Comparison of ENCODE assay signal across 9 cellular contexts in the genomic region with DNA sequence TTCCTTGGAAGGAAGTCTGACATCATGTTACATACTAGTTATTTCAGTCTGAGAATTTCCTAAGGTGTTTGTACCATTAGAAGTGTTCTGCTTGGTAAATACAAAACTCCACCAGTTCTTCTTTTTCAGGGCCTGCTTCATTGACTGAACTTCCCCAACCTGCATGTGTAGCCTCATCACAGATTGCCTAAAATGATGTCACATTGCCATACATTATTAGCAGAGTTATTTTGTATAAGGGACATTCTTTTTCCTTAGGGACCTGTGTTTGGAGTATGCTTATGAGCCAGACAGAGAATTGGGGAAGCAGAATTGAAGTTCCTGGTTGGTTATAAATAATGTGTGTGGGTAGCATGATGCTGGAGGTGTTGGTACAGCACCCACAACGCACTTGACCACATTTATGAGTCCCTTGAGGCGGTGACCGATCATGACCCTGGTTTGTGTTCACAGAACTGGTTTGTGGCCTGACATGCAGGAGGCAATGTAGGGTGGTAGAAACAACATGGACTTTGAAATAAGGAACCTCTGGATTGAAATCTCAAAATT. TPM values are rescaled to one million over a fixed set of nuclear protein-coding genes. Genes with fewer than 3 reads are reported as not detected.
DNase-seq lines count a peak whose midpoint lies in the region; ATAC-seq and TF ChIP-seq lines count a peak whose summit lies in the region.
"Had no signal": no experiment of that assay in that cellular context is flagged by ENCODE, and none has a peak within 500 bp of the region (broad histone marks: within the 10 kb centered on the region; RNA-seq: fewer than 3 reads in every experiment).

No MANE protein-coding gene starts in this region.

- intact Hi-C loops in natural killer cell (cut with micrococcal nuclease) = no loop called here

- H3K27ac Mint-ChIP-seq in natural killer cell (peak overlapping the region; percentile 33 to 47), glutamatergic neuron (ENCODE audit: unreplicated experiment) (no peak overlapping the region)

- no peak overlapping the region for H3K9ac ChIP-seq in Karpas-422 (ENCODE audit: low read length)

- H3K79me2 ChIP-seq in Karpas-422 (ENCODE audit: low read length) = no peaks in the 10 kb centered on the region

- no peaks in the 10 kb centered on the region for H3K36me3 ChIP-seq in Karpas-422 (ENCODE audit: insufficient read depth, low read length)

- H2AFZ ChIP-seq in Karpas-422 (ENCODE audit: low read length) = no peak overlapping the region

- H3K27me3 Mint-ChIP-seq in natural killer cell (ENCODE audit: low read depth in 2 of 2) (peaks cover 18 to 29% of the 10 kb centered on the region in 2 donors), glutamatergic neuron (ENCODE audit: unreplicated experiment) (peaks cover 1% of the 10 kb centered on the region)

- H3K4me3 Mint-ChIP-seq in natural killer cell (no peak overlapping the region), glutamatergic neuron (ENCODE audit: unreplicated experiment) (no peak overlapping the region)

- no peak overlapping the region for H3K27ac ChIP-seq in Karpas-422 (ENCODE audit: low read length)

- no peaks in the 10 kb centered on the region for H3K9me2 ChIP-seq in Karpas-422 (replicated peaks; ENCODE audit: insufficient read depth, low read length)

- H3K4me1 ChIP-seq in Karpas-422 (ENCODE audit: low read length) = 0 out of 2 replicates have a peak, but pooled peaks cover 2% of the 10 kb centered on the region

- H3K36me3 Mint-ChIP-seq in natural killer cell (no peaks in the 10 kb centered on the region), glutamatergic neuron (ENCODE audit: unreplicated experiment) (no peaks in the 10 kb centered on the region)

- H4K20me1 ChIP-seq in Karpas-422 (ENCODE audit: insufficient read depth, low read depth, low read length) = no peaks in the 10 kb centered on the region

- H3K9me3 Mint-ChIP-seq in natural killer cell (no peaks in the 10 kb centered on the region), glutamatergic neuron (ENCODE audit: unreplicated experiment) (peaks cover under 1% of the 10 kb centered on the region)

- TF ChIP-seq CTCF in natural killer cell (IDR thresholded peaks at IDR 0.05) (no peak), glutamatergic neuron (IDR thresholded peaks at IDR 0.05; ENCODE audit: partially characterized antibody, unreplicated experiment) (no peak)

- no peaks in the 10 kb centered on the region for H3K9me3 ChIP-seq in Karpas-422 (ENCODE audit: low read length)

- DNase-seq in Karpas-422 (peak; percentile 58), natural killer cell (peak; percentile 48), DMS114 treated with DMSO at 0.1 percent for 48 hours (lab: John Stamatoyannopoulos, UW; ENCODE audit: unreplicated experiment) (no peak), NCI-H2107 treated with DMSO at 0.1 percent for 48 hours (lab: John Stamatoyannopoulos, UW; ENCODE audit: unreplicated experiment) (no peak), glutamatergic neuron (no peak)
- no peak for DNase-seq in stimulated activated naive CD4-positive, alpha-beta T cell (lab: John Stamatoyannopoulos, UW)

- no peaks in the 10 kb centered on the region for H3K27me3 ChIP-seq in Karpas-422 (ENCODE audit: low read length)

- peaks cover 21% of the 10 kb centered on the region in 2 donors for H3K4me1 Mint-ChIP-seq in natural killer cell
- peaks cover 1% of the 10 kb centered on the region for H3K4me1 Mint-ChIP-seq in glutamatergic neuron (ENCODE audit: low read depth, unreplicated experiment)

- H3K4me2 ChIP-seq in Karpas-422 (ENCODE audit: low read depth, low read length, poor library complexity, severe bottlenecking) = no peak overlapping the region

- H3K4me3 ChIP-seq in Karpas-422 (ENCODE audit: low read length) = no peak overlapping the region

- peak; percentile 80 for ATAC-seq in GM19035 (IDR thresholded peaks at IDR 0.05; ENCODE audit: unreplicated experiment)
- peak; percentile 85 for ATAC-seq in HG02759 (IDR thresholded peaks at IDR 0.05; ENCODE audit: unreplicated experiment)
- peak; percentile 84 to 96 (median 87) for ATAC-seq in natural killer cell

RNA-seq across cellular contexts. Expression of a gene that starts 16.4 kb away (rescaled TPM):
- total RNA-seq in Karpas-422 (2014; rRNA removed; shearing (Covaris generic); ENCODE audit: low replicate concordance) = 0.34 TPM in 1 of 2 replicates, not detected in the other
- total RNA-seq in natural killer cell (not detected), glutamatergic neuron (ENCODE audit: unreplicated experiment) (not detected)
- total RNA-seq: T-helper 2 cell treated with Interferon-gamma antibody and Interleukin-4, amounts not matched to agents 100 ng/mL and 5 ng/mL, for 36 hours had no signal

Comparison
In these comparisons a context has a peak if more than half of its experiments do, and no peak if none do; other contexts are left out.
1. DNase-seq: peak in Karpas-422 (single experiment) and natural killer cell (single experiment); none in DMS114 treated with DMSO at 0.1 percent for 48 hours (single experiment), NCI-H2107 treated with DMSO at 0.1 percent for 48 hours (single experiment), glutamatergic neuron (single experiment) and stimulated activated naive CD4-positive, alpha-beta T cell (0 of 6).
2. Peak in every context shown above with its lines, with median percentiles within 50 percentile points of each other: ATAC-seq.